Comparison of ENCODE assay signal across 29 cellular contexts in genomic region chr11:24739637-24740036, GRCh38.
"Had no signal": no experiment of that assay in that cellular context is flagged by ENCODE, and none has a peak within 500 bp of the region (broad histone marks: within the 10 kb centered on the region; RNA-seq: fewer than 3 reads in every experiment).

No MANE protein-coding gene starts in this region.

- H3K9ac ChIP-seq: parathyroid adenoma had no signal

- H3K9me3 ChIP-seq: ovary, psoas muscle, spleen, suprapubic skin, testis, tibial artery, transverse colon, upper lobe of right lung, uterus had no signal

- DNase-seq: naive thymus-derived CD8-positive, alpha-beta T cell; nephron progenitor cell; occipital lobe; ovary; posterior cingulate gyrus; psoas muscle; right cardiac atrium; spleen; stimulated activated CD4-positive, alpha-beta T cell treated with anti-CD3 and anti-CD28 coated beads, Interleukin-12 subunit alpha, Interleukin-12 subunit beta, amount 100 ng/mL, for 4 hours; stimulated activated CD4-positive, alpha-beta T cell treated with anti-CD3 and anti-CD28 coated beads, Interleukin-1b, Interleukin-23, amount 100 ng/mL, for 48 hours; stimulated activated CD4-positive, alpha-beta T cell treated with anti-CD3 and anti-CD28 coated beads, Interleukin-4, amount 100 ng/mL, for 1 hour; stimulated activated CD4-positive, alpha-beta T cell treated with anti-CD3 and anti-CD28 coated beads, Interleukin-4, amount 100 ng/mL, for 4 hours; stimulated activated CD8-positive, alpha-beta memory T cell treated with anti-CD3 and anti-CD28 coated beads, Interleukin-4, amount 100 ng/mL, for 48 hours; stimulated activated naive CD4-positive, alpha-beta T cell; stimulated activated naive CD8-positive, alpha-beta T cell treated with anti-CD3 and anti-CD28 coated beads, Interleukin-15, amount 100 ng/mL, for 72 hours; stimulated activated naive CD8-positive, alpha-beta T cell treated with anti-CD3 and anti-CD28 coated beads, Interleukin-15, Interleukin-2, amounts not matched to agents 100 U/mL and 50 U/mL, for 24 hours; substantia nigra; testis; tibial artery; transverse colon; upper lobe of right lung; uterus had no signal

- ATAC-seq: naive thymus-derived CD8-positive, alpha-beta T cell; natural killer cell treated with Interleukin-12 subunit alpha and Interleukin-12 subunit beta and Interleukin-15 and Interleukin-18, amount 100 ng/mL, for 72 hours; psoas muscle; right cardiac atrium; sciatic nerve; stimulated activated memory B cell treated with anti-CD40 and anti-IgM and Interleukin-4, amounts not matched to agents 10 μg/mL and 1 μg/mL and 100 μg/mL, for 72 hours; stimulated activated naive CD8-positive, alpha-beta T cell treated with anti-CD3 and anti-CD28 coated beads, Interleukin-15, amount 100 ng/mL, for 72 hours; stimulated activated naive CD8-positive, alpha-beta T cell treated with anti-CD3 and anti-CD28 coated beads, Interleukin-15, Interleukin-2, amounts not matched to agents 100 U/mL and 50 U/mL, for 24 hours; upper lobe of right lung had no signal

- H2AFZ ChIP-seq: parathyroid adenoma had no signal

- H3K4me1 ChIP-seq: parathyroid adenoma, psoas muscle, spleen, suprapubic skin, testis, tibial artery, transverse colon, upper lobe of right lung, uterus had no signal

- H3K4me3 ChIP-seq: ovary, psoas muscle, skin epidermis, smooth muscle cell, spleen, suprapubic skin, testis, tibial artery, transverse colon, upper lobe of right lung, uterus had no signal

- H3K27me3 ChIP-seq: ovary, spleen, suprapubic skin, testis, tibial artery, transverse colon, upper lobe of right lung, uterus had no signal

- H3K79me2 ChIP-seq: parathyroid adenoma had no signal

- H3K36me3 ChIP-seq: ovary, spleen, suprapubic skin, tibial artery, transverse colon, upper lobe of right lung, uterus had no signal

- H3K4me2 ChIP-seq: smooth muscle cell had no signal

- H3K27ac ChIP-seq: ovary, parathyroid adenoma, psoas muscle, skin epidermis, spleen, suprapubic skin, testis, tibial artery, transverse colon, upper lobe of right lung, uterus had no signal
